29 cellular contexts compared by ENCODE assay signal in the genomic region with DNA sequence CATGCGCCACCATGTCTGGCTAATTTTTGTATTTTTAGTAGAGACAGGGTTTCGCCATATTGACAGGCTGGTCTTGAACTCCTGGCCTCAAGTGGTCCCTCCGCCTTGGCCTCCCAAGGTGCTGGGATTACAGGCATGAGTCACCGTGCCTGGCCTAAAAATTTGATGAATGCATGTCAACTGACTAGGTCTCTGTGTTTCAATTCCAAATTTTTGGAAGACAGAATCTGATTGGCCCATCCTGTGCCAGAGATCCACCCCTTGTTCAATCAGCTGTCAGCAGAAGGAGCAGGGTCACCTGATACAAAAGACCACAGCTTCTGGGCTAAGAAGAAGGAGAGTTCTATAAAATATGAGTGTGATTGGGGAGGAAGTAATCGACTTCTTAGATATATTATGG. TPM values are rescaled to one million over a fixed set of nuclear protein-coding genes. Genes with fewer than 3 reads are reported as not detected.
"Had no signal": no experiment of that assay in that cellular context is flagged by ENCODE, and none has a peak within 500 bp of the region (broad histone marks: within the 10 kb centered on the region; RNA-seq: fewer than 3 reads in every experiment).

No MANE protein-coding gene starts in this region.

- DNase-seq: activated CD4-positive, alpha-beta T cell treated with anti-CD3 and anti-CD28 coated beads, Interleukin-2, amount 10 ng/mL, durations not matched to agents 24 days and 14 days; activated CD4-positive, alpha-beta T cell treated with anti-CD3 and anti-CD28 coated beads, Interleukin-2, amount 50 U/mL, for 4 hours; activated CD8-positive, alpha-beta T cell treated with anti-CD3 and anti-CD28 coated beads for 36 hours; activated effector memory CD4-positive, alpha-beta T cell treated with anti-CD3 and anti-CD28 coated beads, Interleukin-2, amount 50 U/mL, for 16 hours; activated naive CD4-positive, alpha-beta T cell; activated naive CD4-positive, alpha-beta T cell treated with anti-CD3 and anti-CD28 coated beads, Interleukin-2, amount 50 U/mL, for 16 hours; activated naive CD8-positive, alpha-beta T cell treated with anti-CD3 and anti-CD28 coated beads, Interleukin-2, amount 10 ng/mL, durations not matched to agents 7 days and 5 days; activated T-cell treated with anti-CD3 and anti-CD28 coated beads, Interleukin-2, amount 50 U/mL, for 1 hour; activated T-cell treated with anti-CD3 and anti-CD28 coated beads, Interleukin-2, amount 50 U/mL, for 72 hours; adrenal gland; central memory CD4-positive, alpha-beta T cell; MM.1S; NCI-H1092; NCI-H1436 treated with DMSO at 0.1 percent for 48 hours; NCI-H1694 treated with DMSO at 0.1 percent for 48 hours; NCI-H2029; NCI-H345; NCI-H524 treated with DMSO at 0.1 percent for 48 hours; NK-92 treated with Interleukin-12 subunit alpha and Interleukin-12 subunit beta, amount 100 ng/mL, for 24 hours; PC-9; Right ventricle myocardium superior; SW 1271; T-helper 1 cell; T-helper 2 cell; T-helper 9 cell had no signal

- H3K27ac ChIP-seq: adrenal gland, PC-9 had no signal

- H3K9me3 ChIP-seq: adrenal gland had no signal

- FAIRE-seq: RCC 7860 had no signal

- H3K4me3 ChIP-seq: adrenal gland, PC-9 had no signal

- H3K27ac Mint-ChIP-seq: activated CD4-positive, alpha-beta T cell treated with anti-CD3 and anti-CD28 coated beads, Interleukin-2, amount 10 ng/mL, durations not matched to agents 24 days and 14 days; activated CD8-positive, alpha-beta T cell treated with anti-CD3 and anti-CD28 coated beads for 36 hours; activated naive CD8-positive, alpha-beta T cell treated with anti-CD3 and anti-CD28 coated beads, Interleukin-2, amount 10 ng/mL, durations not matched to agents 7 days and 5 days; activated T-cell treated with anti-CD3 and anti-CD28 coated beads, Interleukin-2, amount 50 U/mL, for 72 hours; activated T-helper 17 cell treated with anti-CD3 and anti-CD28 coated beads, Interleukin-2, amount 50 U/mL, for 72 hours had no signal

- H2AFZ ChIP-seq: PC-9 had no signal

- ATAC-seq: activated CD8-positive, alpha-beta T cell treated with anti-CD3 and anti-CD28 coated beads for 36 hours; activated T-cell treated with anti-CD3 and anti-CD28 coated beads, Interleukin-2, amount 50 U/mL, for 72 hours; activated T-helper 17 cell treated with anti-CD3 and anti-CD28 coated beads, Interleukin-2, amount 50 U/mL, for 72 hours had no signal

- H3K36me3 ChIP-seq: adrenal gland had no signal

- H3K4me2 ChIP-seq: PC-9 had no signal

- H3K27me3 ChIP-seq: adrenal gland had no signal

- H3K4me1 Mint-ChIP-seq: activated T-helper 17 cell treated with anti-CD3 and anti-CD28 coated beads, Interleukin-2, amount 50 U/mL, for 72 hours had no signal

- H3K36me3 Mint-ChIP-seq: activated naive CD8-positive, alpha-beta T cell treated with anti-CD3 and anti-CD28 coated beads, Interleukin-2, amount 10 ng/mL, durations not matched to agents 7 days and 5 days; brain had no signal

- H3K9me3 Mint-ChIP-seq: activated CD8-positive, alpha-beta T cell treated with anti-CD3 and anti-CD28 coated beads for 36 hours; activated T-helper 17 cell treated with anti-CD3 and anti-CD28 coated beads, Interleukin-2, amount 50 U/mL, for 72 hours had no signal

- H3K4me3 Mint-ChIP-seq: activated CD4-positive, alpha-beta T cell treated with anti-CD3 and anti-CD28 coated beads, Interleukin-2, amount 10 ng/mL, durations not matched to agents 24 days and 14 days; activated CD8-positive, alpha-beta T cell treated with anti-CD3 and anti-CD28 coated beads for 36 hours; activated naive CD8-positive, alpha-beta T cell treated with anti-CD3 and anti-CD28 coated beads, Interleukin-2, amount 10 ng/mL, durations not matched to agents 7 days and 5 days; activated T-cell treated with anti-CD3 and anti-CD28 coated beads, Interleukin-2, amount 50 U/mL, for 72 hours; activated T-helper 17 cell treated with anti-CD3 and anti-CD28 coated beads, Interleukin-2, amount 50 U/mL, for 72 hours; brain had no signal

RNA-seq across cellular contexts. Expression of a gene that starts 43.5 kb away (rescaled TPM):
- total RNA-seq: OCI-LY7, PC-9 had no signal
